Comparison of ENCODE assay signal across 9 cellular contexts in the genomic region with DNA sequence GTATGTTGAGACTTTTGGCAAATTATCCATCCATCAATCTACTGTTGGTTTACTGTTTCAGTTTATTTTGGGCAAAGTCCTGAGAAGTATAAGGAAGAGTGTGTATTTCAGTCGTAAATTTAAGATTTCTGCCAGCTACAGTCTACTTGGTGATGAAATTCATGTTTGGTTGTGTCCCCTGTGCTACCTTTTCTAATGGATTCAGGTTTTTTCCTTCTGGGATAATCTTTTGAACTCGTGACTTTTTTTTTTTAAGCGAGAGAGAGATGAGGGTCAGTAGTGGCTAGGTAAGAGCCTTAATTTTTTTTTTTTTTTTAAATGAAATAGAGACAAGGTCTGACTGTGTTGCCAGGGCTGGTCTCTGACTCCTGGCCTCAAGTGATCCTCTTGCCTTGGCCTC. TPM values are rescaled to one million over a fixed set of nuclear protein-coding genes. Genes with fewer than 3 reads are reported as not detected.
DNase-seq lines count a peak whose midpoint lies in the region; ATAC-seq and TF ChIP-seq lines count a peak whose summit lies in the region.
"Had no signal": no experiment of that assay in that cellular context is flagged by ENCODE, and none has a peak within 500 bp of the region (broad histone marks: within the 10 kb centered on the region; RNA-seq: fewer than 3 reads in every experiment).

No MANE protein-coding gene starts in this region.

- H3K27ac ChIP-seq in liver (ENCODE audit: low read depth in 1 of 2, low read length in 2 of 2) (no peak overlapping the region), tibial artery (no peak overlapping the region)

- TF ChIP-seq CTCF in astrocyte of the cerebellum (IDR thresholded peaks at IDR 0.05; ENCODE audit: low read depth, low read length, missing control alignments) (no peak), liver (IDR thresholded peaks at IDR 0.05; ENCODE audit: low read depth, low read length, missing input control) (no peak), tibial artery (IDR thresholded peaks at IDR 0.05) (no peak)

- H3K27me3 Mint-ChIP-seq in activated T-cell treated with anti-CD3 and anti-CD28 coated beads, Interleukin-2, amount 50 U/mL, for 4 hours (ENCODE audit: low read depth): no peaks in the 10 kb centered on the region

- WGBS in liver: 55% methylated on average over 3 of the region's 3 CpGs

- peaks cover 0 to 21% (median 10%) of the 10 kb centered on the region in 4 donors for H3K4me1 ChIP-seq in liver (ENCODE audit: control insufficient read depth in 4 of 4, insufficient read depth in 4 of 4, low read length in 3 of 4)
- peaks cover 0 to 27% (median 11%) of the 10 kb centered on the region in 4 donors for H3K4me1 ChIP-seq in tibial artery

- no peaks in the 10 kb centered on the region for H3K9me3 Mint-ChIP-seq in activated T-cell treated with anti-CD3 and anti-CD28 coated beads, Interleukin-2, amount 50 U/mL, for 4 hours

- no peak for DNase-seq in activated T-cell treated with anti-CD3 and anti-CD28 coated beads, Interleukin-2, amount 50 U/mL, for 4 hours
- DNase-seq in activated T-cell treated with anti-CD3 and anti-CD28 coated beads, Interleukin-2, amount 50 U/mL, for 1 hour: no peak
- DNase-seq in astrocyte of the cerebellum (ENCODE audit: low read depth) (no peak), tibial artery (no peak), NK-92 (lab: John Stamatoyannopoulos, UW; ENCODE audit: unreplicated experiment) (no peak), AG08396 (ENCODE audit: low spot score) (no peak)
- DNase-seq: DMS153 had no signal

- TF ChIP-seq RAD21 in liver (IDR thresholded peaks at IDR 0.05): no peak

- peak overlapping the region; percentile 95 for H3K4me3 Mint-ChIP-seq in activated T-cell treated with anti-CD3 and anti-CD28 coated beads, Interleukin-2, amount 50 U/mL, for 4 hours

- H3K36me3 ChIP-seq in liver (ENCODE audit: control insufficient read depth in 4 of 4, insufficient read depth in 3 of 4, low read depth in 1 of 4, low read length in 3 of 4) (no peaks in the 10 kb centered on the region), tibial artery (no peaks in the 10 kb centered on the region)

- H3K9me3 ChIP-seq in liver (ENCODE audit: control insufficient read depth in 4 of 4, low read length in 3 of 4) (no peaks in the 10 kb centered on the region), tibial artery (no peaks in the 10 kb centered on the region)

- H3K36me3 Mint-ChIP-seq in activated T-cell treated with anti-CD3 and anti-CD28 coated beads, Interleukin-2, amount 50 U/mL, for 4 hours (ENCODE audit: insufficient read depth): peaks cover under 1% of the 10 kb centered on the region

- intact Hi-C loops in tibial artery (cut with DNase I; ENCODE audit: low total_unique reads): no loop called here

- H3K4me1 Mint-ChIP-seq in activated T-cell treated with anti-CD3 and anti-CD28 coated beads, Interleukin-2, amount 50 U/mL, for 4 hours (ENCODE audit: low read depth): peaks cover 52% of the 10 kb centered on the region

- no peak for ATAC-seq in activated T-cell treated with anti-CD3 and anti-CD28 coated beads, Interleukin-2, amount 50 U/mL, for 4 hours
- ATAC-seq in HG03159 (IDR thresholded peaks at IDR 0.05; ENCODE audit: unreplicated experiment): no peak

- H3K4me3 ChIP-seq in astrocyte of the cerebellum (ENCODE audit: low read depth, low read length) (peak overlapping the region; percentile 98), liver (ENCODE audit: low read depth in 1 of 3, low read length in 3 of 3) (peak overlapping the region; percentile 76 to 94 (median 93)), tibial artery (peak overlapping the region; percentile 67 to 78)

- no peaks in the 10 kb centered on the region for H3K27me3 ChIP-seq in liver (ENCODE audit: control insufficient read depth in 4 of 4, insufficient read depth in 4 of 4, low read length in 3 of 4)
- H3K27me3 ChIP-seq in tibial artery: no peaks in the 10 kb centered on the region

- peak overlapping the region in 1 of 2 donors; percentile 26 for H3K9ac ChIP-seq in liver (ENCODE audit: low read depth in 1 of 2, low read length in 2 of 2)

- in situ Hi-C loops in astrocyte of the cerebellum (cut with HindIII; ENCODE audit: low sequenced_read_pairs): no loop called here

TF ChIP-seq in liver, 16 proteins besides CTCF, POLR2A, EP300 and RAD21:
- no peak for TF ChIP-seq HNF4A (conservative IDR thresholded peaks at IDR 0.05)
- TF ChIP-seq YY1 (IDR thresholded peaks at IDR 0.05): no peak

RNA-seq across cellular contexts. Expression of a gene that starts 0.8 kb away (rescaled TPM):
- total RNA-seq in activated T-cell treated with anti-CD3 and anti-CD28 coated beads, Interleukin-2, amount 50 U/mL, for 4 hours: 1 to 10 TPM; 2.3 to 4.2 (median 2.8) TPM
- total RNA-seq in liver: 1 to 10 TPM in 1 of 2 donors, under 1 TPM in 1; 0.67 to 3.2 TPM
- under 1 TPM; 0.39 to 0.57 TPM for polyA plus RNA-seq in liver

RNA-seq across cellular contexts. Expression of a gene that starts 1.1 kb away (rescaled TPM):
- total RNA-seq in activated T-cell treated with anti-CD3 and anti-CD28 coated beads, Interleukin-2, amount 50 U/mL, for 4 hours: 10 to 100 TPM; 13.0 to 13.5 (median 13.2) TPM
- total RNA-seq in liver: 10 to 100 TPM in 1 of 2 donors, 1 to 10 TPM in 1; 2.4 to 10.7 TPM
- 1 to 10 TPM; 1.4 TPM for polyA plus RNA-seq in liver
